ENCODE assay signal across 1 cellular context in genomic region chr20:34004790-34005457, GRCh38.
TF ChIP-seq lines count a peak whose summit lies in the region.

No MANE protein-coding gene starts in this region.

TF ChIP-seq in HepG2, 621 proteins besides CTCF, POLR2A, EP300 and RAD21 (continued from another document and continues in another):
- TF ChIP-seq DMTF1 (CRISPR knock-in tag; IDR thresholded peaks at IDR 0.05): 0 out of 2 replicates have a peak, but pooled peaks have one; percentile 50
- peak; percentile 68 for TF ChIP-seq ZFY (CRISPR knock-in tag; IDR thresholded peaks at IDR 0.05)
- TF ChIP-seq KMT2A (CRISPR knock-in tag; IDR thresholded peaks at IDR 0.05): peak; percentile 76; the same call in 1 of the 2 replicates
- TF ChIP-seq GTF3A (CRISPR knock-in tag; conservative IDR thresholded peaks at IDR 0.05): 0 out of 2 replicates have a peak, but pooled peaks have one; percentile 59
- TF ChIP-seq ZNF580 (CRISPR knock-in tag; IDR thresholded peaks at IDR 0.05; ENCODE audit: borderline replicate concordance, low read depth): peak; percentile 77; the same call in 1 of the 2 replicates
- TF ChIP-seq FOXM1 (CRISPR knock-in tag; IDR thresholded peaks at IDR 0.05): no peak
- no peak; the same call in 1 of the 2 replicates for TF ChIP-seq PRDM15 (CRISPR knock-in tag; IDR thresholded peaks at IDR 0.05)
- TF ChIP-seq ATF4 (CRISPR knock-in tag; IDR thresholded peaks at IDR 0.05): peak in 1 of 2 experiments; percentile 55; a peak in 1 of 4 replicates
- TF ChIP-seq PREB (CRISPR knock-in tag; IDR thresholded peaks at IDR 0.05): no peak
- no peak for TF ChIP-seq ZFP82 (CRISPR knock-in tag; IDR thresholded peaks at IDR 0.05; ENCODE audit: borderline replicate concordance)
- TF ChIP-seq FOXC1 (CRISPR knock-in tag; IDR thresholded peaks at IDR 0.05; ENCODE audit: borderline replicate concordance): 0 out of 2 replicates have a peak, but pooled peaks have one; percentile 76
- 0 out of 2 replicates have a peak, but pooled peaks have one; percentile 22 for TF ChIP-seq ZNF263 (CRISPR knock-in tag; IDR thresholded peaks at IDR 0.05)
- no peak for TF ChIP-seq ZNF777 (CRISPR knock-in tag; IDR thresholded peaks at IDR 0.05)
- no peak for TF ChIP-seq SMAD1 (CRISPR knock-in tag; IDR thresholded peaks at IDR 0.05; ENCODE audit: borderline replicate concordance, low read depth)
- TF ChIP-seq MTERF4 (CRISPR knock-in tag; IDR thresholded peaks at IDR 0.05): no peak
- peak; percentile 19 for TF ChIP-seq ZNF781 (CRISPR knock-in tag; IDR thresholded peaks at IDR 0.05; ENCODE audit: borderline replicate concordance, not compliant biosample characterization)
- no peak for TF ChIP-seq THAP8 (CRISPR knock-in tag; IDR thresholded peaks at IDR 0.05; ENCODE audit: borderline replicate concordance)
- TF ChIP-seq ZNF788 (CRISPR knock-in tag; IDR thresholded peaks at IDR 0.05; ENCODE audit: borderline replicate concordance): peak; percentile 52; the same call in 1 of the 2 replicates
- 0 out of 2 replicates have a peak, but pooled peaks have one; percentile 0 for TF ChIP-seq ZNF280D (CRISPR knock-in tag; IDR thresholded peaks at IDR 0.05)
- TF ChIP-seq ZNF318 (CRISPR knock-in tag; IDR thresholded peaks at IDR 0.05): peak; percentile 66; the same call in 1 of the 2 replicates
- no peak for TF ChIP-seq SRSF9 (IDR thresholded peaks at IDR 0.05; ENCODE audit: borderline replicate concordance, insufficient read depth, low read depth, low read length, poor library complexity, severe bottlenecking)
- TF ChIP-seq ZNF800 (CRISPR knock-in tag; IDR thresholded peaks at IDR 0.05): peak; percentile 65; the same call in 1 of the 2 replicates
